ENCODE assay signal across 12 cellular contexts in the genomic region with DNA sequence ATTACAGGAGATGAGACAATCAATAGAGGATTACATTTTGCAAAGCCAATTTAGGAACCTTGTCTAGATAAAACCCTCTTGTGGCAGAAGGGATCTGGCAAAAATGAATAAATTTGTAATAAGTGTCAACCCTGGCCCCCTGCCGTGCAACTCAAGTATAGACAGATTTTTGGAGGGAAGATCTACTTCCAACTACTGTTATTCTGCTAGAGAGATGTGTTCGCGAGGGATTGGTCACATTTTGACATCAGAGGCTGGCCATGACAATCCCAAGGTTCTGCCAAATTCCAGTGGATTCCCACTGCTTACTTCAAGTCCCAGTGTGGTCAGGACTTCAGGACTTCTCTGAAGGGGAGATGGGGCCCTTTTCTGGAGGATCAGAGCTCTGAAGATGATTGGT.
DNase-seq lines count a peak whose midpoint lies in the region; ATAC-seq and TF ChIP-seq lines count a peak whose summit lies in the region.
"Had no signal": no experiment of that assay in that cellular context is flagged by ENCODE, and none has a peak within 500 bp of the region (broad histone marks: within the 10 kb centered on the region; RNA-seq: fewer than 3 reads in every experiment).

No MANE protein-coding gene starts in this region.

- H3K36me3 ChIP-seq in gastroesophageal sphincter, result no peaks in the 10 kb centered on the region
- H3K36me3 ChIP-seq in subcutaneous abdominal adipose tissue (ENCODE audit: control insufficient read depth in 5 of 5, insufficient read depth in 5 of 5, low read length in 5 of 5), result no peaks in the 10 kb centered on the region

- ATAC-seq in gastroesophageal sphincter (no peak), GM18907 (IDR thresholded peaks at IDR 0.05; ENCODE audit: unreplicated experiment) (no peak), GM18505 (IDR thresholded peaks at IDR 0.05; ENCODE audit: unreplicated experiment) (no peak)
- ATAC-seq: Panc1 had no signal

- H3K4me3 ChIP-seq in WI38 (ENCODE audit: low read depth, low read length), result peak overlapping the region; percentile 37
- H3K4me3 ChIP-seq in gastroesophageal sphincter, result no peak overlapping the region
- peak overlapping the region in 1 of 5 donors; percentile 19 for H3K4me3 ChIP-seq in subcutaneous abdominal adipose tissue (ENCODE audit: low read depth in 1 of 5, low read length in 5 of 5)

- peak; percentile 77 for DNase-seq in HCEC 1CT
- no peak for DNase-seq in activated CD4-positive, alpha-beta T cell treated with anti-CD3 and anti-CD28 coated beads for 48 hours
- DNase-seq in NCI-H2171 treated with DMSO at 0.1 percent for 48 hours (lab: John Stamatoyannopoulos, UW), result no peak
- DNase-seq: activated CD4-positive, CD25-positive, alpha-beta regulatory T cell treated with anti-CD3 and anti-CD28 coated beads, Interleukin-2, amount 50 U/mL, for 72 hours; activated gamma-delta T cell treated with Interleukin-2 at 50 U/mL for 16 hours; NCI-H1436 had no signal

- no peaks in the 10 kb centered on the region for H3K27me3 ChIP-seq in gastroesophageal sphincter
- H3K27me3 ChIP-seq in subcutaneous abdominal adipose tissue (ENCODE audit: control insufficient read depth in 5 of 5, insufficient read depth in 4 of 5, low read length in 5 of 5), result no peaks in the 10 kb centered on the region

- TF ChIP-seq CTCF in WI38 (IDR thresholded peaks at IDR 0.05; ENCODE audit: low read depth, low read length) (0 out of 2 replicates have a peak, but pooled peaks have one; percentile 4), gastroesophageal sphincter (IDR thresholded peaks at IDR 0.05) (no peak)

- H3K9me3 ChIP-seq in gastroesophageal sphincter (no peaks in the 10 kb centered on the region), subcutaneous abdominal adipose tissue (ENCODE audit: control insufficient read depth in 5 of 5, low read length in 5 of 5) (no peaks in the 10 kb centered on the region)

- H3K9ac ChIP-seq in subcutaneous abdominal adipose tissue (ENCODE audit: low read length in 5 of 5), result peak overlapping the region; percentile 14 to 66 (median 23)

- H3K4me1 ChIP-seq in gastroesophageal sphincter (peaks cover 2 to 94% (median 40%) of the 10 kb centered on the region in 3 donors), subcutaneous abdominal adipose tissue (ENCODE audit: control insufficient read depth in 5 of 5, insufficient read depth in 5 of 5, low read length in 5 of 5) (peaks cover 38 to 80% (median 73%) of the 10 kb centered on the region in 5 donors)

- H3K27ac ChIP-seq in gastroesophageal sphincter, result peak overlapping the region; percentile 75 to 93 (median 82)
- H3K27ac ChIP-seq in subcutaneous abdominal adipose tissue (ENCODE audit: low read depth, low read length), result peak overlapping the region; percentile 77

- 68 to 100% methylated on average over 1 to 3 of the region's 3 CpGs for WGBS in gastroesophageal sphincter (ENCODE audit: low coverage in 1 of 2), 2 donors

- TF ChIP-seq EP300 in gastroesophageal sphincter (IDR thresholded peaks at IDR 0.05), result no peak

- no peak for TF ChIP-seq POLR2A in gastroesophageal sphincter (IDR thresholded peaks at IDR 0.05)
- no peak for TF ChIP-seq POLR2A in GM18505 (IDR thresholded peaks at IDR 0.05; ENCODE audit: borderline replicate concordance, extremely low read depth, insufficient read depth, insufficient read length)
